ENCODE assay signal across 14 cellular contexts in the genomic region with DNA sequence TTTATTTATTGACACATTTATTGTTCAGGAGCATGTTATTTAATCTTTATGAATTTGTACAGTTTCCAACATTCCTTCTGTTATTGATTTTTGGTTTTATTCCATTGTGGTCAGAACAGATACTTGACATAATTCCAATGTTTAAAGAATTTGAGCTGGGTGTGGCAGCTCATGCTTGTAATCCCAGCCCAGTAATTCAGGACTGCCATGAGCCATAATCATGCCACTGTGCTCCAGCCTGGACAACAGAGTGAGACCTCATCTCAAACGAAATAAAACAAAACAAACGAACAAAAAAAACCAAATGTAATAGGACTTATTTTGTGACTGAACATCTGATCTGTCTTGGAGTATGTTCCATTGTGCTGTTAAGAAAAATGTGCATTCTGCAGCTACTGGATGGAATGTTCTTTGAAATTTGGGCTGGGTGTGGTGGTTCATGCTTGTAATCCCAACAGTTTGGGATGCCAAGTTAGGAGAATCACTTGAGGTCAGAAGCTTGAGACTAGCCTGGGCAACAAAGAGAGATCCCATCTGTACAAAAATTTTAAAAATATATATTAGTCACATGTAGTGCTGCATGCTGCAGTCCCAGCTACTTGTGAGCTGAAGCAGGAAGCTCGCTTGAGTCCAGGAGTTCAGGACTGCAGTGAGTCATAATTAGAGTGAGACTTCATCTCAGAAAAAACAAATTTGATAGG.
A peak's percentile ranks its signal among the peaks of the same experiment; 100 is the strongest.
DNase-seq lines count a peak whose midpoint lies in the region; TF ChIP-seq lines count a peak whose summit lies in the region.
"Had no signal": no experiment of that assay in that cellular context is flagged by ENCODE, and none has a peak within 500 bp of the region (broad histone marks: within the 10 kb centered on the region; RNA-seq: fewer than 3 reads in every experiment).

No MANE protein-coding gene starts in this region.

- CTCF ChIA-PET in BJ (lab: Yijun Ruan, JAX) (interaction anchor here (0.8 to 3.5 kb wide), 8 partner anchors 11 to 219 kb away, joined by 3 to 15 read pairs (median 4); no protein-coding TSS in a partner anchor), A673 (lab: Charles Lee) (no interaction called here)

- H3K27me3 ChIP-seq in BJ (ENCODE audit: control insufficient read depth, insufficient read depth, low read length) (no peaks in the 10 kb centered on the region), A673 (replicated peaks; ENCODE audit: insufficient read depth, low read depth, low read length, poor library complexity) (no peaks in the 10 kb centered on the region)

- BruUV-seq in A673 (replicated peaks; lab: Mats Ljungman, UMichigan): no TSS peak

- in situ Hi-C loops in GM13976 (cut with MboI; ENCODE audit: low sequenced_read_pairs, unreplicated experiment): no loop called here

- POLR2A ChIA-PET in BJ (lab: Charles Lee) (no interaction called here), A673 (lab: Charles Lee; ENCODE audit: low non-redundant PET) (no interaction called here)

- intact Hi-C loops in A673 (cut with micrococcal nuclease; ENCODE audit: unreplicated experiment): no loop called here

- TF ChIP-seq CTCF in BJ (IDR thresholded peaks at IDR 0.05; ENCODE audit: insufficient read depth, low read depth, low read length) (no peak), GM13976 (IDR thresholded peaks at IDR 0.05; ENCODE audit: borderline replicate concordance, control extremely low read depth, extremely low read depth, insufficient read depth, missing control alignments) (no peak), A673 (conservative IDR thresholded peaks at IDR 0.05; ENCODE audit: low read depth, low read length) (no peak)

- H3K36me3 ChIP-seq in BJ (ENCODE audit: control insufficient read depth, insufficient read depth, low read length) (no peaks in the 10 kb centered on the region), A673 (ENCODE audit: insufficient read depth, low read length, poor library complexity, severe bottlenecking) (no peaks in the 10 kb centered on the region)

- peaks cover 11% of the 10 kb centered on the region for H3K9me3 ChIP-seq in A673 (ENCODE audit: low read depth, low read length, poor library complexity, severe bottlenecking)

- H3K4me3 ChIP-seq in BJ (ENCODE audit: low read depth, low read length) (no peak overlapping the region), A673 (ENCODE audit: low read depth, low read length, poor library complexity, severe bottlenecking) (no peak overlapping the region)

- H3K4me1 ChIP-seq in A673 (ENCODE audit: insufficient read depth, low read length, poor library complexity, severe bottlenecking): peaks cover under 1% of the 10 kb centered on the region
- H3K4me1 ChIP-seq: parathyroid adenoma had no signal

- H3K27ac ChIP-seq in epithelial cell of prostate: peak overlapping the region; percentile 23
- no peak overlapping the region for H3K27ac ChIP-seq in A673 (ENCODE audit: low read depth, low read length, poor library complexity, severe bottlenecking)
- H3K27ac ChIP-seq: parathyroid adenoma had no signal

- DNase-seq in BJ (ENCODE audit: low read depth): peak; percentile 64
- peak; percentile 63 for DNase-seq in NCI-H226
- DNase-seq in epithelial cell of prostate (ENCODE audit: low read depth, low spot score): peak; percentile 31
- peak; percentile 86 for DNase-seq in non-pigmented ciliary epithelial cell (ENCODE audit: low read depth)
- DNase-seq in GM13976 (ENCODE audit: low spot score): no peak
- DNase-seq in A673 (ENCODE audit: low spot score): no peak
- DNase-seq in activated CD8-positive, alpha-beta memory T cell treated with anti-CD3 and anti-CD28 coated beads, Interleukin-2, amount 50 U/mL, for 48 hours: no peak
- DNase-seq in middle frontal gyrus (ENCODE audit: extremely low spot score, low spot score): no peak
- DNase-seq: activated CD4-positive, alpha-beta T cell treated with anti-CD3 and anti-CD28 coated beads for 4 hours; activated gamma-delta T cell; effector memory CD4-positive, alpha-beta T cell; Kasumi-1; NCI-H446 had no signal

Comparison
In these comparisons a context has a peak if more than half of its experiments do, and no peak if none do; other contexts are left out.
1. DNase-seq: peak in BJ (single experiment), NCI-H226 (single experiment), epithelial cell of prostate (single experiment) and non-pigmented ciliary epithelial cell (single experiment); none in GM13976 (single experiment), A673 (single experiment), activated CD8-positive, alpha-beta memory T cell treated with anti-CD3 and anti-CD28 coated beads, Interleukin-2, amount 50 U/mL, for 48 hours (single experiment) and middle frontal gyrus (single experiment).